Comparison of ENCODE assay signal across 19 cellular contexts in genomic region chr9:135037521-135038250, GRCh38. TPM values are rescaled to one million over a fixed set of nuclear protein-coding genes. Genes with fewer than 3 reads are reported as not detected.
"Had no signal": no experiment of that assay in that cellular context is flagged by ENCODE, and none has a peak within 500 bp of the region (broad histone marks: within the 10 kb centered on the region; RNA-seq: fewer than 3 reads in every experiment).

No MANE protein-coding gene starts in this region.

- DNase-seq: activated CD4-positive, alpha-beta T cell treated with anti-CD3 and anti-CD28 coated beads for 1 hour; activated naive CD4-positive, alpha-beta T cell treated with anti-CD3 and anti-CD28 coated beads for 36 hours; brain microvascular endothelial cell; colonic mucosa; gastrocnemius medialis; immature natural killer cell; mesenchymal stem cell; naive thymus-derived CD8-positive, alpha-beta T cell; stimulated activated CD8-positive, alpha-beta memory T cell treated with anti-CD3 and anti-CD28 coated beads, Interleukin-4, amount 100 ng/mL, for 48 hours; stimulated activated naive CD4-positive, alpha-beta T cell; SW 1271; T-helper 2 cell; WERI-Rb-1 had no signal

- H3K27me3 Mint-ChIP-seq: central memory CD8-positive, alpha-beta T cell had no signal

- H3K27ac ChIP-seq: brain microvascular endothelial cell, colonic mucosa, gastrocnemius medialis, heart left ventricle, parathyroid adenoma, tibial artery, uterus, WERI-Rb-1 had no signal

- H3K9ac ChIP-seq: parathyroid adenoma had no signal

- H3K9me3 Mint-ChIP-seq: activated naive CD4-positive, alpha-beta T cell treated with anti-CD3 and anti-CD28 coated beads for 36 hours; activated T-helper 17 cell treated with anti-CD3 and anti-CD28 coated beads, Interleukin-2, amount 50 U/mL, for 72 hours; central memory CD8-positive, alpha-beta T cell; naive thymus-derived CD8-positive, alpha-beta T cell had no signal

- H3K36me3 ChIP-seq: brain microvascular endothelial cell, colonic mucosa, gastrocnemius medialis, heart left ventricle, tibial artery, uterus, WERI-Rb-1 had no signal

- H3K9me3 ChIP-seq: colonic mucosa, gastrocnemius medialis, heart left ventricle, tibial artery, uterus had no signal

- H3K4me1 ChIP-seq: colonic mucosa, gastrocnemius medialis, heart left ventricle, parathyroid adenoma, tibial artery, uterus had no signal

- H3K36me3 Mint-ChIP-seq: immature natural killer cell; naive thymus-derived CD8-positive, alpha-beta T cell had no signal

- H3K27ac Mint-ChIP-seq: activated naive CD4-positive, alpha-beta T cell treated with anti-CD3 and anti-CD28 coated beads for 36 hours; activated T-helper 17 cell treated with anti-CD3 and anti-CD28 coated beads, Interleukin-2, amount 50 U/mL, for 72 hours; immature natural killer cell had no signal

- H3K79me2 ChIP-seq: parathyroid adenoma had no signal

- H3K4me3 Mint-ChIP-seq: activated naive CD4-positive, alpha-beta T cell treated with anti-CD3 and anti-CD28 coated beads for 36 hours; activated T-helper 17 cell treated with anti-CD3 and anti-CD28 coated beads, Interleukin-2, amount 50 U/mL, for 72 hours; central memory CD8-positive, alpha-beta T cell; immature natural killer cell; naive thymus-derived CD8-positive, alpha-beta T cell had no signal

- H3K4me1 Mint-ChIP-seq: activated T-helper 17 cell treated with anti-CD3 and anti-CD28 coated beads, Interleukin-2, amount 50 U/mL, for 72 hours; central memory CD8-positive, alpha-beta T cell; immature natural killer cell; naive thymus-derived CD8-positive, alpha-beta T cell had no signal

- H3K27me3 ChIP-seq: brain microvascular endothelial cell, colonic mucosa, uterus had no signal

- H2AFZ ChIP-seq: parathyroid adenoma had no signal

- H3K4me3 ChIP-seq: colonic mucosa, gastrocnemius medialis, heart left ventricle, tibial artery, uterus had no signal

RNA-seq across cellular contexts. Expression of gene OLFM1, which starts 49.8 kb away (rescaled TPM):
- total RNA-seq: activated naive CD4-positive, alpha-beta T cell treated with anti-CD3 and anti-CD28 coated beads for 36 hours; naive thymus-derived CD8-positive, alpha-beta T cell had no signal
